8 cellular contexts compared by ENCODE assay signal in the genomic region with DNA sequence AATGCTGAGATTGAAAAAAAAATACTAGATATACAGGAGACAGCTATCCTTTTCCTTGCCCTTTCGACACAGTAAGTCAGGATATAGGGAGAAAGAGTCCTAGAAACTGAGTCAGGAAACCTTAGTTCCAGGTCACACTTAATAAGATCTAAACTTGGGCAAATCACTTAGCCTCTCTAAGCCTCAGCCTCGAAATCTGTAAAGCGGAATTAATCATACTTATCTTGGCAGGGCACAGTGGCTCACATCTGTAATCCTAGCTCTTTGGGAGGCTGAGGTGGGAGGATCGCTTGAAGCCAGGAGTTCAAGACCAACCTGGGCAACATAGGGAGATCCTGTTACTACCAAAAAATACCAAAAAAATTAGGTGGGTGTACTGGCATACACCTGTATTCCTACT.
"Had no signal": no experiment of that assay in that cellular context is flagged by ENCODE, and none has a peak within 500 bp of the region (broad histone marks: within the 10 kb centered on the region; RNA-seq: fewer than 3 reads in every experiment).

No MANE protein-coding gene starts in this region.

- FAIRE-seq: G401.6, GM12878, GM12891, GM12892, GM18507, GM19239 had no signal

- H3K4me3 ChIP-seq: GM12878 had no signal

- DNase-seq: GDM1, GF-D8 had no signal

- ATAC-seq: GM12878 had no signal
